In genomic region chr2:138777996-138778395, GRCh38 we compare ENCODE assay signal across 14 cellular contexts. TPM values are rescaled to one million over a fixed set of nuclear protein-coding genes. Genes with fewer than 3 reads are reported as not detected.
DNase-seq lines count a peak whose midpoint lies in the region; ATAC-seq and TF ChIP-seq lines count a peak whose summit lies in the region.
"Had no signal": no experiment of that assay in that cellular context is flagged by ENCODE, and none has a peak within 500 bp of the region (broad histone marks: within the 10 kb centered on the region; RNA-seq: fewer than 3 reads in every experiment).

No MANE protein-coding gene starts in this region.

- no peak overlapping the region for H3K27ac Mint-ChIP-seq in immature natural killer cell

- H2BK15ac ChIP-seq in neuronal stem cell (ENCODE audit: low read length) = no peak overlapping the region

- H3K4me3 ChIP-seq in H7 (ENCODE audit: insufficient read depth, low read depth, low read length) (no peak overlapping the region), fibroblast of pulmonary artery (replicated peaks; ENCODE audit: low read depth, low read length) (no peak overlapping the region), neuronal stem cell (ENCODE audit: low read length in 2 of 2) (no peak overlapping the region), MM.1S (ENCODE audit: low read length) (no peak overlapping the region)
- H3K4me3 ChIP-seq: transverse colon had no signal

- no peak overlapping the region for H3K27ac ChIP-seq in neuronal stem cell (replicated peaks; ENCODE audit: low read length)
- H3K27ac ChIP-seq in MM.1S (ENCODE audit: low read length) = no peak overlapping the region
- H3K27ac ChIP-seq: transverse colon had no signal

- H3K36me3 ChIP-seq in H7 (replicated peaks; ENCODE audit: control insufficient read depth, insufficient read depth, low read length) (no peaks in the 10 kb centered on the region), neuronal stem cell (replicated peaks in 1 of 2; ENCODE audit: control insufficient read depth in 2 of 2, insufficient read depth in 2 of 2, low read length in 2 of 2) (no peaks in the 10 kb centered on the region), MM.1S (replicated peaks; ENCODE audit: insufficient read depth, low read length) (no peaks in the 10 kb centered on the region)
- H3K36me3 ChIP-seq: transverse colon had no signal

- DNase-seq in H7 (peak; percentile 63), NCI-H460 (ENCODE audit: extremely low read depth, low read depth) (peak; percentile 66), fibroblast of pulmonary artery (ENCODE audit: low read depth) (peak; percentile 35), neuronal stem cell (ENCODE audit: low spot score) (peak; percentile 76), immature natural killer cell (no peak), MM.1S (no peak)
- no peak for DNase-seq in activated CD4-positive, alpha-beta T cell treated with anti-CD3 and anti-CD28 coated beads for 48 hours
- DNase-seq: activated CD8-positive, alpha-beta memory T cell treated with anti-CD3 and anti-CD28 coated beads, Interleukin-2, amount 50 U/mL, for 48 hours; DMS53; erythroblast; NCI-H1092 treated with DMSO at 0.1 percent for 48 hours; transverse colon had no signal

- H3K4ac ChIP-seq in neuronal stem cell (ENCODE audit: low read length) = no peak overlapping the region

- H2BK12ac ChIP-seq in neuronal stem cell (ENCODE audit: low read length) = no peak overlapping the region

- H3K36me3 Mint-ChIP-seq in immature natural killer cell = peaks cover 0 to 6% (median 4%) of the 10 kb centered on the region in 3 donors

- H3K4me1 ChIP-seq in neuronal stem cell (ENCODE audit: control insufficient read depth in 2 of 2, insufficient read depth in 1 of 2, low read depth in 1 of 2, low read length in 2 of 2) (peaks cover 0 to 11% of the 10 kb centered on the region in 2 donors), MM.1S (ENCODE audit: low read length) (no peaks in the 10 kb centered on the region)

- H3K14ac ChIP-seq in neuronal stem cell (ENCODE audit: low read length) = no peak overlapping the region

- H3K9me3 Mint-ChIP-seq in immature natural killer cell = peaks cover 0 to 12% (median under 1%) of the 10 kb centered on the region in 6 donors

- H3K79me1 ChIP-seq in neuronal stem cell (ENCODE audit: low read depth, low read length) = peaks cover 2% of the 10 kb centered on the region

- ATAC-seq in HG03108 (IDR thresholded peaks at IDR 0.05; ENCODE audit: unreplicated experiment) = no peak

- H3K4me2 ChIP-seq in neuronal stem cell (ENCODE audit: insufficient read depth, low read length, poor library complexity, severe bottlenecking) (no peak overlapping the region), MM.1S (ENCODE audit: low read depth, low read length) (no peak overlapping the region)

- H3K27me3 Mint-ChIP-seq in immature natural killer cell (ENCODE audit: low read depth in 3 of 3) = peaks cover 8 to 13% (median 9%) of the 10 kb centered on the region in 3 donors

- peaks cover 0 to 9% of the 10 kb centered on the region in 2 donors for H3K9me3 ChIP-seq in neuronal stem cell (replicated peaks in 1 of 2; ENCODE audit: control insufficient read depth in 2 of 2, insufficient read depth in 1 of 2, low read depth in 1 of 2, low read length in 2 of 2)
- no peaks in the 10 kb centered on the region for H3K9me3 ChIP-seq in MM.1S (replicated peaks; ENCODE audit: insufficient read depth, low read length)
- H3K9me3 ChIP-seq: transverse colon had no signal

- H2AFZ ChIP-seq in neuronal stem cell (ENCODE audit: low read length) = no peak overlapping the region
- no peak overlapping the region for H2AFZ ChIP-seq in MM.1S (ENCODE audit: low read length)

- H3K9ac ChIP-seq in neuronal stem cell (ENCODE audit: low read depth, low read length, poor library complexity) (no peak overlapping the region), MM.1S (ENCODE audit: low read length) (no peak overlapping the region)

- no peak overlapping the region for H3K4me3 Mint-ChIP-seq in immature natural killer cell

- WGBS in neuronal stem cell (ENCODE audit: extremely low coverage in 2 of 2, insufficient read length in 2 of 2, insufficient replicate concordance in 1 of 2), 2 donors = no CpG with 5 or more reads among the region's 2 CpGs

- no peaks in the 10 kb centered on the region for H4K20me1 ChIP-seq in MM.1S (ENCODE audit: insufficient read depth, low read length)

- H3K27me3 ChIP-seq in H7 (ENCODE audit: control insufficient read depth, insufficient read depth, low read length) = peaks cover 47% of the 10 kb centered on the region
- peaks cover 4 to 42% (median 14%) of the 10 kb centered on the region in 3 experiments for H3K27me3 ChIP-seq in neuronal stem cell (ENCODE audit: control insufficient read depth in 3 of 3, insufficient read depth in 3 of 3, low read depth in 1 of 3, low read length in 3 of 3)
- H3K27me3 ChIP-seq in MM.1S (replicated peaks; ENCODE audit: insufficient read depth, low read length) = no peaks in the 10 kb centered on the region

- H4K91ac ChIP-seq in neuronal stem cell (ENCODE audit: low read depth, low read length, poor library complexity) = no peak overlapping the region

- no peak overlapping the region for H2BK5ac ChIP-seq in neuronal stem cell (ENCODE audit: low read length)

- H3K9me2 ChIP-seq in MM.1S (replicated peaks; ENCODE audit: insufficient read depth, low read length) = no peaks in the 10 kb centered on the region

- no peaks in the 10 kb centered on the region for H3K79me2 ChIP-seq in MM.1S (ENCODE audit: low read length)

- TF ChIP-seq CTCF in fibroblast of pulmonary artery (IDR thresholded peaks at IDR 0.05; ENCODE audit: low read length, missing control alignments) (no peak), MM.1S (IDR thresholded peaks at IDR 0.05; ENCODE audit: low read length) (no peak)

- no peaks in the 10 kb centered on the region for H3K4me1 Mint-ChIP-seq in immature natural killer cell

- no peak overlapping the region for H3K23ac ChIP-seq in neuronal stem cell (ENCODE audit: low read depth, low read length, poor library complexity)

- no peak overlapping the region for H3K18ac ChIP-seq in neuronal stem cell (ENCODE audit: low read length)

- no peak overlapping the region for H2AK5ac ChIP-seq in neuronal stem cell (ENCODE audit: low read depth, low read length)

- H3F3A ChIP-seq in MM.1S (ENCODE audit: insufficient read depth, low read length) = no peaks in the 10 kb centered on the region

- no peak overlapping the region for H2BK120ac ChIP-seq in neuronal stem cell (ENCODE audit: low read depth, low read length)

- no peak overlapping the region for H4K8ac ChIP-seq in neuronal stem cell (ENCODE audit: low read depth, low read length)

RNA-seq across cellular contexts. Expression of gene NXPH2, which starts 2.2 kb away (rescaled TPM):
- total RNA-seq in H7 (2014; rRNA removed; shearing (Covaris generic)) = 0.55 TPM in 1 of 2 replicates, not detected in the other
- 0.66 and 0.89 TPM in 2 replicates for total RNA-seq in NCI-H460 (2014; rRNA removed; shearing (Covaris generic))
- not detected in 2 replicates for polyA plus RNA-seq in NCI-H460 (2014; cell fraction: nucleus; rRNA removed)
- 9.0 TPM for polyA plus RNA-seq in neuronal stem cell (2013, experiment 1 of 2)
- 8.0 TPM for polyA plus RNA-seq in neuronal stem cell (2013, experiment 2 of 2)
- polyA plus RNA-seq in immature natural killer cell = not detected
- total RNA-seq: lung microvascular endothelial cell, transverse colon had no signal

Comparison
In these comparisons a context has a peak if more than half of its experiments do, and no peak if none do; other contexts are left out.
1. DNase-seq: peak in H7 (single experiment), NCI-H460 (single experiment), fibroblast of pulmonary artery (single experiment) and neuronal stem cell (single experiment); none in immature natural killer cell (0 of 3), MM.1S (single experiment) and activated CD4-positive, alpha-beta T cell treated with anti-CD3 and anti-CD28 coated beads for 48 hours (single experiment).